8 cellular contexts compared by ENCODE assay signal in genomic region chr10:72332423-72333110, GRCh38. TPM values are rescaled to one million over a fixed set of nuclear protein-coding genes. Genes with fewer than 3 reads are reported as not detected.
DNase-seq lines count a peak whose midpoint lies in the region; ATAC-seq and TF ChIP-seq lines count a peak whose summit lies in the region.

No MANE protein-coding gene starts in this region.

- H3K9me3 ChIP-seq in RWPE2 (ENCODE audit: severe bottlenecking): no peaks in the 10 kb centered on the region

- H3K4me3 Mint-ChIP-seq in endothelial cell (ENCODE audit: unreplicated experiment) (no peak overlapping the region), progenitor cell of endocrine pancreas (ENCODE audit: low read depth) (no peak overlapping the region), HFFc6 (no peak overlapping the region)

- peak; percentile 23 for DNase-seq in GF-D8 (lab: John Stamatoyannopoulos, UW)
- no peak for DNase-seq in RWPE2 (ENCODE audit: low spot score)
- no peak for DNase-seq in endothelial cell (ENCODE audit: low spot score)
- DNase-seq in progenitor cell of endocrine pancreas (ENCODE audit: low spot score, unreplicated experiment): no peak
- DNase-seq in HFFc6: no peak
- DNase-seq in midbrain (lab: John Stamatoyannopoulos, UW): no peak

- H3K4me1 ChIP-seq in RWPE2 (ENCODE audit: insufficient read depth, poor library complexity, severe bottlenecking): peaks cover 57% of the 10 kb centered on the region

- peak overlapping the region; percentile 11 for H3K27ac Mint-ChIP-seq in endothelial cell (ENCODE audit: unreplicated experiment)
- H3K27ac Mint-ChIP-seq in progenitor cell of endocrine pancreas: peak overlapping the region; percentile 37
- H3K27ac Mint-ChIP-seq in HFFc6: no peak overlapping the region

- H3K27ac ChIP-seq in RWPE2 (ENCODE audit: poor library complexity, severe bottlenecking): peak overlapping the region; percentile 99

- no peak for TF ChIP-seq CTCF in RWPE2 (IDR thresholded peaks at IDR 0.05; ENCODE audit: poor library complexity, severe bottlenecking)
- no peak for TF ChIP-seq CTCF in endothelial cell (IDR thresholded peaks at IDR 0.05; ENCODE audit: unreplicated experiment)
- TF ChIP-seq CTCF in progenitor cell of endocrine pancreas (IDR thresholded peaks at IDR 0.05; ENCODE audit: unreplicated experiment): no peak
- no peak for TF ChIP-seq CTCF in HFFc6 (IDR thresholded peaks at IDR 0.05)

- H3K4me1 Mint-ChIP-seq in endothelial cell (ENCODE audit: unreplicated experiment) (peaks cover 17% of the 10 kb centered on the region), progenitor cell of endocrine pancreas (ENCODE audit: low read depth) (peaks cover 19% of the 10 kb centered on the region), HFFc6 (ENCODE audit: low read depth) (peaks cover 26% of the 10 kb centered on the region)

- H3K36me3 Mint-ChIP-seq in endothelial cell (ENCODE audit: low read depth, unreplicated experiment) (peaks cover 12% of the 10 kb centered on the region), progenitor cell of endocrine pancreas (ENCODE audit: insufficient read depth) (peaks cover 15% of the 10 kb centered on the region), HFFc6 (ENCODE audit: low read depth) (peaks cover 13% of the 10 kb centered on the region)

- no peaks in the 10 kb centered on the region for H3K27me3 ChIP-seq in RWPE2 (ENCODE audit: insufficient read depth, poor library complexity, severe bottlenecking)

- no peak overlapping the region for H3K4me3 ChIP-seq in RWPE2 (ENCODE audit: severe bottlenecking)

- peaks cover 10% of the 10 kb centered on the region for H3K27me3 Mint-ChIP-seq in endothelial cell (ENCODE audit: unreplicated experiment)
- no peaks in the 10 kb centered on the region for H3K27me3 Mint-ChIP-seq in progenitor cell of endocrine pancreas
- H3K27me3 Mint-ChIP-seq in HFFc6 (ENCODE audit: insufficient read depth): peaks cover 8% of the 10 kb centered on the region

- H3K9me3 Mint-ChIP-seq in endothelial cell (ENCODE audit: unreplicated experiment) (no peaks in the 10 kb centered on the region), progenitor cell of endocrine pancreas (ENCODE audit: low read depth) (no peaks in the 10 kb centered on the region), HFFc6 (no peaks in the 10 kb centered on the region)

- peaks cover 11% of the 10 kb centered on the region for H3K36me3 ChIP-seq in RWPE2 (ENCODE audit: low read depth)

- ATAC-seq in RWPE2 (ENCODE audit: low read depth) (no peak), HG02623 (IDR thresholded peaks at IDR 0.05; ENCODE audit: unreplicated experiment) (no peak), HG03196 (IDR thresholded peaks at IDR 0.05; ENCODE audit: unreplicated experiment) (no peak)

RNA-seq across cellular contexts. Expression of gene DNAJB12, which starts 22.2 kb away (rescaled TPM):
- total RNA-seq in endothelial cell (ENCODE audit: unreplicated experiment) (20.5 TPM), progenitor cell of endocrine pancreas (33.2 and 34.7 TPM in 2 replicates)
- 10 to 100 TPM; 36.3 to 42.5 (median 39.0) TPM for total RNA-seq in HFFc6 (2021; fragmentation: NEBNext Ultra II Directional; extraction: Animal tissue kit (Norgen Biotek cat#: 25700))

RNA-seq across cellular contexts. Expression of gene DDIT4, which starts 58.8 kb away (rescaled TPM):
- total RNA-seq in endothelial cell (ENCODE audit: unreplicated experiment) (32.4 TPM), progenitor cell of endocrine pancreas (36.9 and 49.7 TPM in 2 replicates)
- 10 to 100 TPM; 27.7 to 32.4 (median 30.0) TPM for total RNA-seq in HFFc6 (2021; fragmentation: NEBNext Ultra II Directional; extraction: Animal tissue kit (Norgen Biotek cat#: 25700))
